In the genomic region with DNA sequence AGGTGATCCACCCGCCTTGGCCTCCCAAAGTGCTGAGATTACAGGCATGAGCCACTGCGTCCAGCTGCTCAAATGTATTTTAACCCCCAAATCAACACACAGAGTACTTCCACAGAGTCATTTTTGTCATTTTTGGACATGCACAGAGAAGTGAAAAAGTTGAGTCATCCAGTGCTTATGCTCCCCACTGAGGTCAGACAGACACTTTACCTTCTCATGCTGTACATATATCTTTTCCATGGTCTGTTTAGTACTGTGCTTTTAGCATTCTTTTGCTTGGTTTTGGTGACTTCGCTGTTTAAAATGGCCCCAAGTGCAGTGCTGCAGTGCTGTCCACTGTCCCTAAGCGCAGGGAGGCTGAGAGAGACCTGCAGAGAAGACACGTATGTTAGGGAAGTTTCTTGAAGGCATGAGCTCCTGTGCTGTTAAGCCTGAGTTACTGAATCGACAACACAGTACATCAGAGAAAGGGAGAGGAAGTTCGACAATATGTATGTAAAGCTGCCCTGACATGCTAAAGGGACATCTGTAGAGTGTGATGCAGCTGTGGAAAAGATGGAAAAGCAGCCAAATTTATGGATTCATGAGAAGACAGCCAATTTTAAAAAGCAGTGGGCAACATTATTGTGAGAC, we compare ENCODE assay signal across 7 cellular contexts.
DNase-seq lines count a peak whose midpoint lies in the region; ATAC-seq lines count a peak whose summit lies in the region.
"Not testable (repeated sequence)": the region's sequence is repeated elsewhere in the genome, so short reads cannot be mapped to it uniquely, and the experiment has no call there.

No MANE protein-coding gene starts in this region.

- H3K27me3 Mint-ChIP-seq in activated T-helper 2 cell treated with anti-CD3 and anti-CD28 coated beads, Interferon-gamma antibody, Interleukin-2, Interleukin-4, amounts not matched to agents 10 μg/mL and 5 μg/mL and 100 μg/mL, durations not matched to agents 14 hours and 24 hours and 36 hours (ENCODE audit: low read depth), result not testable (repeated sequence)

- peaks cover 28% of the 10 kb centered on the region for H3K4me1 Mint-ChIP-seq in activated T-helper 2 cell treated with anti-CD3 and anti-CD28 coated beads, Interferon-gamma antibody, Interleukin-2, Interleukin-4, amounts not matched to agents 10 μg/mL and 5 μg/mL and 100 μg/mL, durations not matched to agents 14 hours and 24 hours and 36 hours (ENCODE audit: low read depth)

- not testable (repeated sequence) for H3K4me3 Mint-ChIP-seq in activated T-helper 2 cell treated with anti-CD3 and anti-CD28 coated beads, Interferon-gamma antibody, Interleukin-2, Interleukin-4, amounts not matched to agents 10 μg/mL and 5 μg/mL and 100 μg/mL, durations not matched to agents 14 hours and 24 hours and 36 hours (ENCODE audit: low read depth)

- DNase-seq in NOMO-1 treated with dmso at 0.1 percent for 144 hours (lab: John Stamatoyannopoulos, UW; ENCODE audit: unreplicated experiment), result peak; percentile 77
- not testable (repeated sequence) for DNase-seq in activated T-helper 2 cell treated with anti-CD3 and anti-CD28 coated beads, Interferon-gamma antibody, Interleukin-2, Interleukin-4, amounts not matched to agents 10 μg/mL and 5 μg/mL and 100 μg/mL, durations not matched to agents 14 hours and 24 hours and 36 hours (ENCODE audit: low spot score)

- not testable (repeated sequence) for H3K9me3 Mint-ChIP-seq in activated T-helper 2 cell treated with anti-CD3 and anti-CD28 coated beads, Interferon-gamma antibody, Interleukin-2, Interleukin-4, amounts not matched to agents 10 μg/mL and 5 μg/mL and 100 μg/mL, durations not matched to agents 14 hours and 24 hours and 36 hours

- H3K36me3 Mint-ChIP-seq in activated T-helper 2 cell treated with anti-CD3 and anti-CD28 coated beads, Interferon-gamma antibody, Interleukin-2, Interleukin-4, amounts not matched to agents 10 μg/mL and 5 μg/mL and 100 μg/mL, durations not matched to agents 14 hours and 24 hours and 36 hours (ENCODE audit: low read depth), result not testable (repeated sequence)

- H3K27ac Mint-ChIP-seq in activated T-helper 2 cell treated with anti-CD3 and anti-CD28 coated beads, Interferon-gamma antibody, Interleukin-2, Interleukin-4, amounts not matched to agents 10 μg/mL and 5 μg/mL and 100 μg/mL, durations not matched to agents 14 hours and 24 hours and 36 hours, result peak overlapping the region; percentile 70

- ATAC-seq in GM18508 (IDR thresholded peaks at IDR 0.05; ENCODE audit: insufficient read depth, unreplicated experiment) (peak; percentile 82), GM19372 (IDR thresholded peaks at IDR 0.05; ENCODE audit: low read depth, unreplicated experiment) (peak; percentile 81), GM21619 (IDR thresholded peaks at IDR 0.05; ENCODE audit: unreplicated experiment) (peak; percentile 79), HG02938 (IDR thresholded peaks at IDR 0.05; ENCODE audit: unreplicated experiment) (peak; percentile 97), HG03378 (IDR thresholded peaks at IDR 0.05; ENCODE audit: unreplicated experiment) (peak; percentile 90)

- intact Hi-C loops in activated T-helper 2 cell treated with anti-CD3 and anti-CD28 coated beads, Interferon-gamma antibody, Interleukin-2, Interleukin-4, amounts not matched to agents 10 μg/mL and 5 μg/mL and 100 μg/mL, durations not matched to agents 14 hours and 24 hours and 36 hours (cut with micrococcal nuclease), result not testable (repeated sequence)
